17 cellular contexts compared by ENCODE assay signal in the genomic region with DNA sequence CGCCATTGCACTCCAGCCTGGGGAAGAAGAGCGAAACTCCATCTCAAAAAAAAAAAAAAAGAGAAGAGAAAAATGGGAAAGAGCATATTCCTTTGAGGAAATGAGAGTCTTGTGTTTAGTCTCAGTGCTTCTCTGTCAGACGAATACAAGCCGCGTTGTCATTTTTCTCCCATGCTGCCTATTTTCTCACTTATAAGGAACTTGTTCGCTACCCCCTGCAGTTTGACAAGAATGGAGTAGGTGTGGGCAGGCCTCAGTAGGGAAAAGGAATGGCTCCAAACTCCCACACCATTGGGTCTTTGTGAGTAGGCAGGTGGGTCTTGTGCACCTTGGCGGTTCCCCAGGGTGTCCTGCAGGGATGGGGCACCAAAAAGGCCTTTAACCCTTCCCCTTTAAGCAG. TPM values are rescaled to one million over a fixed set of nuclear protein-coding genes. Genes with fewer than 3 reads are reported as not detected.
DNase-seq lines count a peak whose midpoint lies in the region; ATAC-seq and TF ChIP-seq lines count a peak whose summit lies in the region.
"Had no signal": no experiment of that assay in that cellular context is flagged by ENCODE, and none has a peak within 500 bp of the region (broad histone marks: within the 10 kb centered on the region; RNA-seq: fewer than 3 reads in every experiment).

No MANE protein-coding gene starts in this region.

- peak overlapping the region; percentile 56 for H3K27ac Mint-ChIP-seq in CD4-positive, alpha-beta T cell
- H3K27ac Mint-ChIP-seq: GM23338 had no signal

- no peaks in the 10 kb centered on the region for H3K27me3 ChIP-seq in CD4-positive, alpha-beta T cell (ENCODE audit: control insufficient read depth, insufficient read depth, low read length)
- no peaks in the 10 kb centered on the region for H3K27me3 ChIP-seq in KMS-11 (ENCODE audit: insufficient read depth, low read depth)
- H3K27me3 ChIP-seq in sigmoid colon = peaks cover 0 to 29% (median 2%) of the 10 kb centered on the region in 3 donors

- no peaks in the 10 kb centered on the region for H4K20me1 ChIP-seq in KMS-11 (ENCODE audit: insufficient read depth)

- no peak for TF ChIP-seq POLR2A in sigmoid colon (IDR thresholded peaks at IDR 0.05)

- in situ Hi-C loops in KBM-7 (cut with MboI; ENCODE audit: low pct_unique_long_range_greater_than_20kb, low sequenced_read_pairs) = no loop called here

- ATAC-seq in CD4-positive, alpha-beta T cell (ENCODE audit: poor library complexity) = no peak
- ATAC-seq: GM23338 had no signal

- H3K79me2 ChIP-seq in KMS-11 (ENCODE audit: insufficient read depth, low read depth) = no peaks in the 10 kb centered on the region

- no peak overlapping the region for H3K27ac ChIP-seq in CD4-positive, alpha-beta T cell (ENCODE audit: low read depth, low read length)
- H3K27ac ChIP-seq in KMS-11 (no peak overlapping the region), sigmoid colon (peak overlapping the region in 3 of 4 donors; percentile 17 to 47 (median 23))
- H3K27ac ChIP-seq: brain microvascular endothelial cell had no signal

- peaks cover 26% of the 10 kb centered on the region for H3K4me1 Mint-ChIP-seq in CD4-positive, alpha-beta T cell (ENCODE audit: low read depth)

- H3K9ac ChIP-seq in KMS-11 = no peak overlapping the region

- no peaks in the 10 kb centered on the region for H3K27me3 Mint-ChIP-seq in CD4-positive, alpha-beta T cell
- H3K27me3 Mint-ChIP-seq: activated naive CD8-positive, alpha-beta T cell treated with anti-CD3 and anti-CD28 coated beads for 36 hours had no signal

- CTCF ChIA-PET in CD4-positive, alpha-beta T cell (lab: Charles Lee) = no interaction called here

- no peak for DNase-seq in CD4-positive, alpha-beta T cell
- DNase-seq in globus pallidus (ENCODE audit: low spot score) = peak; percentile 30
- no peak for DNase-seq in sigmoid colon
- no peak for DNase-seq in SKM-1 treated with dmso at 0.1 percent for 144 hours (lab: John Stamatoyannopoulos, UW; ENCODE audit: unreplicated experiment)
- no peak for DNase-seq in KBM-7
- no peak for DNase-seq in NCI-H526 treated with DMSO at 0.1 percent for 48 hours (lab: John Stamatoyannopoulos, UW)
- DNase-seq in COR-L47 (lab: John Stamatoyannopoulos, UW) = no peak
- DNase-seq: activated naive CD8-positive, alpha-beta T cell treated with anti-CD3 and anti-CD28 coated beads for 36 hours; activated T-cell treated with anti-CD3 and anti-CD28 coated beads, Interleukin-2, amount 50 U/mL, for 1 hour; brain microvascular endothelial cell; DMS79; esophagus squamous epithelium; NCI-H1105; SHP77 treated with DMSO at 0.1 percent for 48 hours; T1000 had no signal

- no peak overlapping the region for H2AFZ ChIP-seq in KMS-11 (ENCODE audit: low read depth)
- H2AFZ ChIP-seq: GM23338 had no signal

- TF ChIP-seq EP300 in sigmoid colon (IDR thresholded peaks at IDR 0.05) = no peak

- peaks cover 12% of the 10 kb centered on the region for H3K36me3 Mint-ChIP-seq in CD4-positive, alpha-beta T cell (ENCODE audit: low read depth)

- H3K9me3 Mint-ChIP-seq in CD4-positive, alpha-beta T cell = no peaks in the 10 kb centered on the region
- H3K9me3 Mint-ChIP-seq: activated naive CD8-positive, alpha-beta T cell treated with anti-CD3 and anti-CD28 coated beads for 36 hours; GM23338 had no signal

- H3K4me3 ChIP-seq in KMS-11 (IDR thresholded peaks at IDR 0.05; ENCODE audit: insufficient read depth, low read depth, low read length) = no peak overlapping the region
- no peak overlapping the region for H3K4me3 ChIP-seq in sigmoid colon
- H3K4me3 ChIP-seq: esophagus squamous epithelium, GM23338 had no signal

- intact Hi-C loops in CD4-positive, alpha-beta T cell (cut with DNase I, micrococcal nuclease) = loop anchor here in 1 of 2 experiments (5.0 kb wide), 1 partner anchor 37 kb away; no protein-coding TSS in a partner anchor
- intact Hi-C loops in sigmoid colon (cut with DNase I) = no loop called here

- peaks cover 17% of the 10 kb centered on the region for H3K4me1 ChIP-seq in KMS-11 (ENCODE audit: low read depth, poor library complexity, severe bottlenecking)
- no peaks in the 10 kb centered on the region for H3K4me1 ChIP-seq in sigmoid colon

- H3K36me3 ChIP-seq in KMS-11 (ENCODE audit: insufficient read depth) (no peaks in the 10 kb centered on the region), sigmoid colon (no peaks in the 10 kb centered on the region)
- H3K36me3 ChIP-seq: brain microvascular endothelial cell, esophagus squamous epithelium had no signal

- H3K4me3 Mint-ChIP-seq in CD4-positive, alpha-beta T cell = no peak overlapping the region
- H3K4me3 Mint-ChIP-seq: activated naive CD8-positive, alpha-beta T cell treated with anti-CD3 and anti-CD28 coated beads for 36 hours; GM23338 had no signal

- no peaks in the 10 kb centered on the region for H3K9me3 ChIP-seq in CD4-positive, alpha-beta T cell (ENCODE audit: control insufficient read depth, low read length)
- no peaks in the 10 kb centered on the region for H3K9me3 ChIP-seq in sigmoid colon
- H3K9me3 ChIP-seq: esophagus squamous epithelium had no signal

- no peak for TF ChIP-seq CTCF in CD4-positive, alpha-beta T cell (IDR thresholded peaks at IDR 0.05)
- TF ChIP-seq CTCF in KMS-11 (conservative IDR thresholded peaks at IDR 0.05; ENCODE audit: low read depth, low read length) = no peak
- TF ChIP-seq CTCF in sigmoid colon (IDR thresholded peaks at IDR 0.05) = no peak

- WGBS in sigmoid colon, 2 donors = 89 to 90% methylated on average over 7 of the region's 7 CpGs

- H3K4me2 ChIP-seq in KMS-11 = 0 out of 2 replicates have a peak overlapping the region, but pooled peaks have one; percentile 52
- H3K4me2 ChIP-seq: GM23338 had no signal

- POLR2A ChIA-PET in CD4-positive, alpha-beta T cell (lab: Charles Lee) = interaction anchor here (1.2 kb wide), 1 partner anchor 10 kb away, joined by 4 read pairs; no protein-coding TSS in a partner anchor

RNA-seq across cellular contexts. Expression of gene GPR160, which starts 6.5 kb away (rescaled TPM):
- total RNA-seq in CD4-positive, alpha-beta T cell = 1 to 10 TPM; 5.7 TPM
- total RNA-seq in sigmoid colon = 1 to 10 TPM in 2 of 4 donors, under 1 TPM in 1, not detected in 1; 0.16 to 2.3 (median 1.1) TPM
- polyA plus RNA-seq in sigmoid colon = 10 to 100 TPM; 27.6 to 93.7 (median 70.7) TPM

Comparison
In these comparisons a context has a peak if more than half of its experiments do, and no peak if none do; other contexts are left out.
1. H3K27ac ChIP-seq: peak in sigmoid colon (3 of 4); none in CD4-positive, alpha-beta T cell (single experiment) and KMS-11 (single experiment).